ENCODE assay signal across 15 cellular contexts in the genomic region with DNA sequence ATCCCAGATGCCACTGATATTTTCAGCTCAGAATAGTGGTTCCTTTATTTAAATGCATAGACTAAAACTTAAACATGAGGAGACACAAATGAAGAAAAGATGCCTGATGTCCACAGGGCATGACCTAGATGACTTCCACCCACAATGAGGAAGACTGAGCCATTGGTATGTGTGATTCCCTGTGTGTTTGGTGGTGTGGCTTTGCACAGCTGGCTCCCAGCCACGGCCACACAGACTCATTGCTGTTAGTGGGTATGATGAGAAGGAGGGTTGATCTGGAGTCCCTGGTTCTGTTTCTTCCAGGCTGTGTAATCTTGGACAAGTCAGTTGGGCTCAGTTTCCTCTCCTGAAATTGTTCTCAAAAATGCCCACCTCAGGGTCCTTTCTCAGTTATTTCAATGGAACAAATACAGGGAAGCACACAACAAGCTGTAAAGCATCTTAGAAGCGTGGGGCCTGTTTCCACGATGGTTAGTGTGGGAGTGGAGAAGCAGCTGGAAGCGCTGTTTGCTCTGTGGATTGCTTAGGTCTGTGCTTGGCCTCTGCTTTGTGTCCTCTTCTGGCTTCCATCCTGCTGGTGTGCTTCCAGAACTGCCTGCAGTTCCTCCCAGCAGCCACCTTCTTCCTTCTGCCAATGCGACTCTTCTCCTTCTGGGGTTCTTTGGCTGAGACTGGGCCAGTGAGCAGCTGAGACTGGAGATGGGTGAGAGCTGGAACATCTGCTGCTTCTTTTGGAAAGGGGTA.
A peak's percentile ranks its signal among the peaks of the same experiment; 100 is the strongest.
DNase-seq lines count a peak whose midpoint lies in the region; ATAC-seq and TF ChIP-seq lines count a peak whose summit lies in the region.
"Had no signal": no experiment of that assay in that cellular context is flagged by ENCODE, and none has a peak within 500 bp of the region (broad histone marks: within the 10 kb centered on the region; RNA-seq: fewer than 3 reads in every experiment).

No MANE protein-coding gene starts in this region.

- no peaks in the 10 kb centered on the region for H3K9me3 ChIP-seq in MG63
- H3K9me3 ChIP-seq: right lobe of liver had no signal

- no peaks in the 10 kb centered on the region for H3K27me3 ChIP-seq in MG63
- H3K27me3 ChIP-seq: right lobe of liver had no signal

- H3K4me3 ChIP-seq in MG63 (no peak overlapping the region), fibroblast of mammary gland (ENCODE audit: control insufficient read depth, low read depth, low read length) (no peak overlapping the region)
- H3K4me3 ChIP-seq: right lobe of liver had no signal

- H3K36me3 ChIP-seq in MG63 = no peaks in the 10 kb centered on the region
- H3K36me3 ChIP-seq: right lobe of liver had no signal

- intact Hi-C loops in posterior cingulate gyrus (cut with DNase I) = no loop called here

- H3K27ac ChIP-seq in C4-2B = 0 out of 2 replicates have a peak overlapping the region, but pooled peaks have one; percentile 7
- H3K27ac ChIP-seq: right lobe of liver, RWPE1 had no signal

- TF ChIP-seq CTCF in C4-2B (conservative IDR thresholded peaks at IDR 0.05) (no peak), fibroblast of mammary gland (conservative IDR thresholded peaks at IDR 0.05; ENCODE audit: control insufficient read depth, insufficient read depth, low read depth, low read length) (no peak)

- ATAC-seq in GM21619 (IDR thresholded peaks at IDR 0.05; ENCODE audit: unreplicated experiment) = no peak
- ATAC-seq: activated naive CD4-positive, alpha-beta T cell treated with anti-CD3 and anti-CD28 coated beads, Interleukin-2, amount 50 U/mL, for 72 hours; naive thymus-derived CD8-positive, alpha-beta T cell; right lobe of liver had no signal

- DNase-seq in MG63 (peak; percentile 10), fibroblast of mammary gland (ENCODE audit: low read depth) (peak; percentile 85), posterior cingulate gyrus (peak in 7 of 10 donors; percentile 29 to 90 (median 44)), HUDEP-2 (lab: John Stamatoyannopoulos, UW; ENCODE audit: unreplicated experiment in 76 of 76) (no peak), NCI-H2171 (lab: John Stamatoyannopoulos, UW) (no peak)
- DNase-seq in stimulated activated CD4-positive, alpha-beta T cell treated with anti-CD3 and anti-CD28 coated beads, Interleukin-4, amount 100 ng/mL, for 1 hour = no peak
- DNase-seq: CD8-positive, alpha-beta memory T cell; GF-D8; KBM-7; naive thymus-derived CD8-positive, alpha-beta T cell; right lobe of liver had no signal

Comparison
In these comparisons a context has a peak if more than half of its experiments do, and no peak if none do; other contexts are left out.
1. DNase-seq: peak in MG63 (single experiment), fibroblast of mammary gland (single experiment) and posterior cingulate gyrus (7 of 10); none in HUDEP-2 (0 of 76), stimulated activated CD4-positive, alpha-beta T cell treated with anti-CD3 and anti-CD28 coated beads, Interleukin-4, amount 100 ng/mL, for 1 hour (single experiment) and NCI-H2171 (single experiment).